In genomic region chr2:96143848-96144480, GRCh38 we compare ENCODE assay signal across 1 cellular context.
TF ChIP-seq lines count a peak whose summit lies in the region.

No MANE protein-coding gene starts in this region.

TF ChIP-seq in GM12878, 131 proteins besides CTCF, POLR2A, EP300 and RAD21 (continued from another document):
- TF ChIP-seq TCF3 (IDR thresholded peaks at IDR 0.05; ENCODE audit: borderline replicate concordance, insufficient read depth, low read depth, low read length) (0 out of 2 replicates have a peak, but pooled peaks have one; percentile 7), SMAD5 (IDR thresholded peaks at IDR 0.05; ENCODE audit: low read depth) (peak; percentile 58; the same call in 1 of the 2 replicates), BACH1 (IDR thresholded peaks at IDR 0.05; ENCODE audit: borderline replicate concordance) (peak; percentile 53), RFX5 (IDR thresholded peaks at IDR 0.05; ENCODE audit: low read depth, low read length) (0 out of 2 replicates have a peak, but pooled peaks have one; percentile 8), SIN3A (IDR thresholded peaks at IDR 0.05; ENCODE audit: low read depth, low read length) (no peak), ZBTB4 (CRISPR knock-in tag; IDR thresholded peaks at IDR 0.05) (no peak), STAT3 (IDR thresholded peaks at IDR 0.05; ENCODE audit: low read depth, low read length) (no peak), ZBED1 (IDR thresholded peaks at IDR 0.05; ENCODE audit: borderline replicate concordance) (0 out of 2 replicates have a peak, but pooled peaks have one; percentile 73), CBX3 (IDR thresholded peaks at IDR 0.05; ENCODE audit: borderline replicate concordance, low read depth) (no peak)
